In genomic region chr4:161097821-161098220, GRCh38 we compare ENCODE assay signal across 23 cellular contexts.
"Had no signal": no experiment of that assay in that cellular context is flagged by ENCODE, and none has a peak within 500 bp of the region (broad histone marks: within the 10 kb centered on the region; RNA-seq: fewer than 3 reads in every experiment).

No MANE protein-coding gene starts in this region.

- H3K4me1 ChIP-seq: left ventricle myocardium inferior, right atrium auricular region, right lobe of liver, stomach, testis, thyroid gland, transverse colon, upper lobe of left lung, vagina had no signal

- DNase-seq: hypothalamus; islet precursor cell; left ventricle myocardium inferior; midbrain; mucosa of descending colon; naive thymus-derived CD8-positive, alpha-beta T cell; ovary; right lobe of liver; stimulated activated CD4-positive, alpha-beta T cell treated with anti-CD3 and anti-CD28 coated beads, Interleukin-12 subunit alpha, Interleukin-12 subunit beta, amount 100 ng/mL, for 4 hours; stimulated activated CD4-positive, alpha-beta T cell treated with anti-CD3 and anti-CD28 coated beads, Interleukin-15, amount 100 ng/mL, for 24 hours; stimulated activated CD4-positive, alpha-beta T cell treated with anti-CD3 and anti-CD28 coated beads, Interleukin-2, amount 100 ng/mL, for 24 hours; stimulated activated CD4-positive, alpha-beta T cell treated with anti-CD3 and anti-CD28 coated beads, Interleukin-4, amount 100 ng/mL, for 1 hour; stimulated activated naive B cell treated with anti-CD40 and anti-IgM and Interleukin-4, amounts not matched to agents 10 μg/mL and 1 μg/mL and 100 μg/mL, for 72 hours; stimulated activated naive CD8-positive, alpha-beta T cell treated with anti-CD3 and anti-CD28 coated beads, Interleukin-15, Interleukin-2, amounts not matched to agents 100 U/mL and 50 U/mL, for 24 hours; stomach; testis; thyroid gland; transverse colon; upper lobe of left lung had no signal

- H3K9me3 ChIP-seq: left ventricle myocardium inferior, mucosa of descending colon, ovary, right atrium auricular region, right lobe of liver, stomach, testis, thyroid gland, transverse colon, upper lobe of left lung, vagina had no signal

- H3K27ac ChIP-seq: left ventricle myocardium inferior, ovary, right atrium auricular region, right lobe of liver, skin epidermis, stomach, testis, thyroid gland, transverse colon, upper lobe of left lung, vagina had no signal

- H3K4me3 ChIP-seq: left ventricle myocardium inferior, lung, mucosa of descending colon, ovary, right atrium auricular region, right lobe of liver, skin epidermis, stomach, testis, thyroid gland, transverse colon, upper lobe of left lung, vagina had no signal

- H3K27me3 ChIP-seq: ovary, right atrium auricular region, right lobe of liver, stomach, testis, thyroid gland, transverse colon, upper lobe of left lung, vagina had no signal

- H3K36me3 ChIP-seq: left ventricle myocardium inferior, ovary, right atrium auricular region, right lobe of liver, stomach, thyroid gland, transverse colon, upper lobe of left lung, vagina had no signal
